ENCODE assay signal across 18 cellular contexts in the genomic region with DNA sequence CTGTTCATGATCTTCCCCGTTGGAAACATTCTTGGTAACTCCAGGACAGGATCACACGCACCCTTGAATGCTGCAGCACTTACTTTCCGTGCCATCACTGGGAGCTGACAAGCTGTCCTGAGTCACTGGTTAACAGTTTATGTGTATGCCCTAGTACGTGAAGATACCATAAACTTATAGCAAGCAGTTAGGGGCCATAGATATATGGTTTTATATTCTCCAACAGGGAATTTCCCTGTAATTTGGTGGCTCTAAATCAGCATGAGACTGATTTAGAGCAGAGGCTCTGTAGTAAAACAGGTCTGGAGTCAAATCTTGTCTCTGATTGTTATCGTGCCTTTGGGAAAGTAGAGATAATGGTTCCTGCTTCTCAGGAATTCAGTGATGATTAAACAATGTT.
A peak's percentile ranks its signal among the peaks of the same experiment; 100 is the strongest.
DNase-seq lines count a peak whose midpoint lies in the region; TF ChIP-seq lines count a peak whose summit lies in the region.
"Had no signal": no experiment of that assay in that cellular context is flagged by ENCODE, and none has a peak within 500 bp of the region (broad histone marks: within the 10 kb centered on the region; RNA-seq: fewer than 3 reads in every experiment).

No MANE protein-coding gene starts in this region.

- H3K4ac ChIP-seq in mesenchymal stem cell (ENCODE audit: low read depth in 1 of 2, low read length in 2 of 2) (no peak overlapping the region), trophoblast cell (ENCODE audit: low read depth, low read length) (no peak overlapping the region)

- H2AFZ ChIP-seq in mesenchymal stem cell (ENCODE audit: low read depth, low read length), result no peak overlapping the region
- H2AFZ ChIP-seq in trophoblast cell (ENCODE audit: insufficient read depth, low read length, poor library complexity), result no peak overlapping the region

- H3K9me3 ChIP-seq in HUES6 (ENCODE audit: control insufficient read depth, insufficient read depth, low read depth, low read length), result no peaks in the 10 kb centered on the region
- no peaks in the 10 kb centered on the region for H3K9me3 ChIP-seq in mesenchymal stem cell (ENCODE audit: control insufficient read depth, low read length)
- no peaks in the 10 kb centered on the region for H3K9me3 ChIP-seq in trophoblast cell (ENCODE audit: insufficient read depth, low read depth, low read length)
- no peaks in the 10 kb centered on the region for H3K9me3 ChIP-seq in transverse colon

- H3K4me2 ChIP-seq in mesenchymal stem cell (ENCODE audit: low read length, poor library complexity, severe bottlenecking), result no peak overlapping the region
- H3K4me2 ChIP-seq in trophoblast cell (ENCODE audit: low read length), result peak overlapping the region; percentile 6
- H3K4me2 ChIP-seq: BLaER1 treated with 17β-estradiol and CSF1 and Interleukin-3, amounts not matched to agents 10 nM and 100 nM had no signal

- H3K36me3 ChIP-seq in HUES6 (ENCODE audit: control insufficient read depth, insufficient read depth, low read length) (no peaks in the 10 kb centered on the region), mesenchymal stem cell (ENCODE audit: control insufficient read depth in 1 of 2, insufficient read depth in 2 of 2, low read depth in 1 of 2, low read length in 2 of 2) (no peaks in the 10 kb centered on the region), trophoblast cell (ENCODE audit: control insufficient read depth in 1 of 2, insufficient read depth in 2 of 2, low read length in 2 of 2) (no peaks in the 10 kb centered on the region), transverse colon (no peaks in the 10 kb centered on the region)
- H3K36me3 ChIP-seq: BLaER1 treated with 17β-estradiol and CSF1 and Interleukin-3, amounts not matched to agents 10 nM and 100 nM had no signal

- no peak for TF ChIP-seq EP300 in transverse colon (IDR thresholded peaks at IDR 0.05; ENCODE audit: low read depth)

- no TSS peak for BruUV-seq in MCF 10A (replicated peaks; lab: Mats Ljungman, UMichigan)

- no peaks in the 10 kb centered on the region for H3K36me3 Mint-ChIP-seq in MCF 10A (ENCODE audit: insufficient read depth, unreplicated experiment)
- H3K36me3 Mint-ChIP-seq: CD8-positive, alpha-beta T cell had no signal

- POLR2A ChIA-PET in MCF 10A (lab: Yijun Ruan, JAX), result interaction anchor here (0.8 kb wide), 1 partner anchor 12 kb away, joined by 4 read pairs; no protein-coding TSS in a partner anchor

- H3K27me3 ChIP-seq in HUES6 (ENCODE audit: control insufficient read depth, insufficient read depth, low read length) (no peaks in the 10 kb centered on the region), mesenchymal stem cell (ENCODE audit: control insufficient read depth in 1 of 2, insufficient read depth in 1 of 2, low read length in 2 of 2) (peaks cover 9 to 12% of the 10 kb centered on the region in 2 experiments), trophoblast cell (ENCODE audit: insufficient read depth, low read length) (no peaks in the 10 kb centered on the region), transverse colon (peaks cover 14% of the 10 kb centered on the region)

- H3K4me1 ChIP-seq in HUES6 (ENCODE audit: control insufficient read depth, insufficient read depth, low read length), result peaks cover 26% of the 10 kb centered on the region
- peaks cover 6% of the 10 kb centered on the region for H3K4me1 ChIP-seq in mesenchymal stem cell (ENCODE audit: control insufficient read depth, insufficient read depth, low read depth, low read length)
- H3K4me1 ChIP-seq in trophoblast cell (ENCODE audit: control insufficient read depth in 1 of 2, insufficient read depth in 2 of 2, low read length in 2 of 2), result peaks cover 24 to 43% of the 10 kb centered on the region in 2 experiments
- H3K4me1 ChIP-seq in transverse colon, result peaks cover 0 to 12% (median 4%) of the 10 kb centered on the region in 4 donors

- no peak overlapping the region for H3K14ac ChIP-seq in mesenchymal stem cell (ENCODE audit: low read length in 2 of 2)
- H3K14ac ChIP-seq in trophoblast cell (ENCODE audit: low read length), result no peak overlapping the region

- H3K79me2 ChIP-seq in trophoblast cell (ENCODE audit: control insufficient read depth, insufficient read depth, low read length, poor library complexity), result no peaks in the 10 kb centered on the region

- TF ChIP-seq CTCF in MCF 10A (IDR thresholded peaks at IDR 0.05; ENCODE audit: unreplicated experiment) (no peak), transverse colon (IDR thresholded peaks at IDR 0.05) (no peak)

- H4K8ac ChIP-seq in mesenchymal stem cell (ENCODE audit: low read length) (no peak overlapping the region), trophoblast cell (ENCODE audit: low read depth, low read length) (no peak overlapping the region)

- H3K9ac ChIP-seq in HUES6 (ENCODE audit: low read length), result peak overlapping the region; percentile 0
- H3K9ac ChIP-seq in mesenchymal stem cell (ENCODE audit: low read length), result no peak overlapping the region
- no peak overlapping the region for H3K9ac ChIP-seq in trophoblast cell (ENCODE audit: low read length)
- H3K9ac ChIP-seq: BLaER1 treated with 17β-estradiol and CSF1 and Interleukin-3, amounts not matched to agents 10 nM and 100 nM had no signal

- H3K27ac ChIP-seq in HUES6 (ENCODE audit: low read depth, low read length) (no peak overlapping the region), mesenchymal stem cell (ENCODE audit: low read length, poor library complexity, severe bottlenecking) (no peak overlapping the region), trophoblast cell (ENCODE audit: low read depth, low read length) (peak overlapping the region; percentile 28), transverse colon (no peak overlapping the region)
- H3K27ac ChIP-seq: BLaER1 treated with 17β-estradiol and CSF1 and Interleukin-3, amounts not matched to agents 10 nM and 100 nM had no signal

- CTCF ChIA-PET in MCF 10A (lab: Yijun Ruan, JAX), result no interaction called here

- H3K4me3 Mint-ChIP-seq in MCF 10A (ENCODE audit: unreplicated experiment), result no peak overlapping the region
- H3K4me3 Mint-ChIP-seq: CD8-positive, alpha-beta T cell had no signal

- H4K12ac ChIP-seq in trophoblast cell (ENCODE audit: low read depth, low read length), result no peak overlapping the region

- peak overlapping the region in 1 of 2 experiments; percentile 49 for H3K18ac ChIP-seq in mesenchymal stem cell (ENCODE audit: low read depth in 1 of 2, low read length in 2 of 2)
- H3K18ac ChIP-seq in trophoblast cell (ENCODE audit: low read length), result no peak overlapping the region

- H2BK5ac ChIP-seq in mesenchymal stem cell (ENCODE audit: low read depth, low read length, poor library complexity, severe bottlenecking), result no peak overlapping the region
- H2BK5ac ChIP-seq in trophoblast cell (ENCODE audit: low read depth, low read length, poor library complexity), result no peak overlapping the region

- 40% methylated on average over 4 of the region's 5 CpGs for WGBS in mesenchymal stem cell
- WGBS in trophoblast cell (ENCODE audit: extremely low coverage, insufficient coverage, insufficient read length), result no CpG with 5 or more reads among the region's 5 CpGs
- WGBS in transverse colon (ENCODE audit: low coverage in 1 of 2), 2 donors, result 56% methylated on average over 5 of the region's 5 CpGs; no CpG with 5 or more reads in 1 of the 2 donors

- H3K23ac ChIP-seq in mesenchymal stem cell (ENCODE audit: low read length in 2 of 2) (no peak overlapping the region), trophoblast cell (ENCODE audit: low read length) (no peak overlapping the region)

- H4K91ac ChIP-seq in mesenchymal stem cell (ENCODE audit: low read length), result no peak overlapping the region
- H4K91ac ChIP-seq in trophoblast cell (ENCODE audit: low read depth, low read length), result no peak overlapping the region

- peak; percentile 47 for DNase-seq in AG20443 (ENCODE audit: low spot score)
- DNase-seq in mesenchymal stem cell, result peak; percentile 90
- DNase-seq in trophoblast cell, result peak in 1 of 2 donors; percentile 72
- DNase-seq in MCF 10A (ENCODE audit: unreplicated experiment), result no peak
- no peak for DNase-seq in NCI-H2081 treated with DMSO at 0.1 percent for 48 hours (lab: John Stamatoyannopoulos, UW)
- no peak for DNase-seq in NCI-H2107 (lab: John Stamatoyannopoulos, UW)
- DNase-seq in transverse colon, result no peak
- DNase-seq: Calu3; CD8-positive, alpha-beta T cell; DMS53; H7; NCI-H1105; NCI-H2227 treated with DMSO at 0.1 percent for 48 hours; NCI-H510A treated with DMSO at 0.1 percent for 48 hours; NCI-H82; SIG-M5 had no signal

- peak overlapping the region in 1 of 2 experiments; percentile 56 for H2BK12ac ChIP-seq in mesenchymal stem cell (ENCODE audit: low read length in 2 of 2)
- no peak overlapping the region for H2BK12ac ChIP-seq in trophoblast cell (ENCODE audit: low read length)

- H3K4me1 Mint-ChIP-seq in MCF 10A (ENCODE audit: insufficient read depth, unreplicated experiment), result no peaks in the 10 kb centered on the region

- intact Hi-C loops in MCF 10A (cut with micrococcal nuclease) (no loop called here), transverse colon (cut with DNase I; ENCODE audit: low total_unique reads) (loop anchor here (5.0 kb wide), 1 partner anchor 527 kb away; no protein-coding TSS in a partner anchor)

- no peak overlapping the region for H2BK15ac ChIP-seq in mesenchymal stem cell (ENCODE audit: low read depth, poor library complexity, severe bottlenecking)

- H3K9me3 Mint-ChIP-seq in MCF 10A (ENCODE audit: unreplicated experiment), result no peaks in the 10 kb centered on the region
- H3K9me3 Mint-ChIP-seq: CD8-positive, alpha-beta T cell had no signal

- no peak for TF ChIP-seq POLR2A in transverse colon (IDR thresholded peaks at IDR 0.05)

- no peaks in the 10 kb centered on the region for H3K79me1 ChIP-seq in mesenchymal stem cell (replicated peaks; ENCODE audit: low read length, poor library complexity, severe bottlenecking)
- H3K79me1 ChIP-seq in trophoblast cell (ENCODE audit: low read length), result peaks cover 3% of the 10 kb centered on the region

- no peak overlapping the region for H3K27ac Mint-ChIP-seq in MCF 10A (ENCODE audit: low read depth, unreplicated experiment)
- H3K27ac Mint-ChIP-seq: CD8-positive, alpha-beta T cell had no signal

- H2AK5ac ChIP-seq in mesenchymal stem cell (ENCODE audit: low read length, severe bottlenecking), result no peak overlapping the region
- no peak overlapping the region for H2AK5ac ChIP-seq in trophoblast cell (ENCODE audit: low read length)

- H2BK120ac ChIP-seq in mesenchymal stem cell (ENCODE audit: low read depth, low read length) (no peak overlapping the region), trophoblast cell (ENCODE audit: insufficient read depth, low read length, poor library complexity) (no peak overlapping the region)

- in situ Hi-C loops in transverse colon (cut with MboI; ENCODE audit: low pct_ligation_motif_present in 1 of 4, low pct_unique_long_range_greater_than_20kb in 1 of 4, low sequenced_read_pairs in 3 of 4), result no loop called here

- no peak overlapping the region for H3K4me3 ChIP-seq in HUES6 (ENCODE audit: low read depth, low read length)
- H3K4me3 ChIP-seq in mesenchymal stem cell (ENCODE audit: insufficient read depth in 1 of 2, low read depth in 1 of 2, low read length in 2 of 2), result no peak overlapping the region
- no peak overlapping the region for H3K4me3 ChIP-seq in trophoblast cell (ENCODE audit: low read depth, low read length)
- no peak overlapping the region for H3K4me3 ChIP-seq in transverse colon
- H3K4me3 ChIP-seq: BLaER1 treated with 17β-estradiol and CSF1 and Interleukin-3, amounts not matched to agents 10 nM and 100 nM had no signal

- no peaks in the 10 kb centered on the region for H3K27me3 Mint-ChIP-seq in MCF 10A (ENCODE audit: insufficient read depth, unreplicated experiment)

Comparison
In these comparisons a context has a peak if more than half of its experiments do, and no peak if none do; other contexts are left out.
1. DNase-seq: peak in AG20443 (single experiment) and mesenchymal stem cell (single experiment); none in MCF 10A (single experiment), NCI-H2081 treated with DMSO at 0.1 percent for 48 hours (single experiment), NCI-H2107 (single experiment) and transverse colon (single experiment).